ENCODE assay signal across 1 cellular context in the genomic region with DNA sequence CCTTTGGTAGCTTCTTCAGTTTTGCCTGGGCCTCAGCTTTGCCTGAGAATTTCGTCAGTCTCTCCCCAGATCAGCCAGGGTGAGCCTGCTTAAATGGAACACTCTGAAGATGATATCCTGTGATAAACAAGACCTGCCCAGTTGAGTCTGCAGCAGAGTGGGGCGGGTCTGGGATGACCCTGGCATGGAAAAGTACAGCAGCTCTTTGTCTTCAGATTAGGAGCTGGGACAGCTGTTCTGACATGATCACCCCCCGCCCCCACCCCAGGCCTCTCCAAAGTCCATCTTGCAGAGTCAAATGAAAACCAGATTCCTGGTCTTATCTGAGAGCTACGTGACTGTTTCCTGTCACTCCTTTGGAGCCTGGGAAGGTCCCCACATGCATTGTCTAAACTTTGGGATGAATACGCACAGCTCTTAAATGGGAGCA.
A peak's percentile ranks its signal among the peaks of the same experiment; 100 is the strongest.
TF ChIP-seq lines count a peak whose summit lies in the region.

No MANE protein-coding gene starts in this region.

TF ChIP-seq in HepG2, 621 proteins besides CTCF, POLR2A, EP300 and RAD21 (continued from another document and continues in another):
- TF ChIP-seq, protein P1, sequence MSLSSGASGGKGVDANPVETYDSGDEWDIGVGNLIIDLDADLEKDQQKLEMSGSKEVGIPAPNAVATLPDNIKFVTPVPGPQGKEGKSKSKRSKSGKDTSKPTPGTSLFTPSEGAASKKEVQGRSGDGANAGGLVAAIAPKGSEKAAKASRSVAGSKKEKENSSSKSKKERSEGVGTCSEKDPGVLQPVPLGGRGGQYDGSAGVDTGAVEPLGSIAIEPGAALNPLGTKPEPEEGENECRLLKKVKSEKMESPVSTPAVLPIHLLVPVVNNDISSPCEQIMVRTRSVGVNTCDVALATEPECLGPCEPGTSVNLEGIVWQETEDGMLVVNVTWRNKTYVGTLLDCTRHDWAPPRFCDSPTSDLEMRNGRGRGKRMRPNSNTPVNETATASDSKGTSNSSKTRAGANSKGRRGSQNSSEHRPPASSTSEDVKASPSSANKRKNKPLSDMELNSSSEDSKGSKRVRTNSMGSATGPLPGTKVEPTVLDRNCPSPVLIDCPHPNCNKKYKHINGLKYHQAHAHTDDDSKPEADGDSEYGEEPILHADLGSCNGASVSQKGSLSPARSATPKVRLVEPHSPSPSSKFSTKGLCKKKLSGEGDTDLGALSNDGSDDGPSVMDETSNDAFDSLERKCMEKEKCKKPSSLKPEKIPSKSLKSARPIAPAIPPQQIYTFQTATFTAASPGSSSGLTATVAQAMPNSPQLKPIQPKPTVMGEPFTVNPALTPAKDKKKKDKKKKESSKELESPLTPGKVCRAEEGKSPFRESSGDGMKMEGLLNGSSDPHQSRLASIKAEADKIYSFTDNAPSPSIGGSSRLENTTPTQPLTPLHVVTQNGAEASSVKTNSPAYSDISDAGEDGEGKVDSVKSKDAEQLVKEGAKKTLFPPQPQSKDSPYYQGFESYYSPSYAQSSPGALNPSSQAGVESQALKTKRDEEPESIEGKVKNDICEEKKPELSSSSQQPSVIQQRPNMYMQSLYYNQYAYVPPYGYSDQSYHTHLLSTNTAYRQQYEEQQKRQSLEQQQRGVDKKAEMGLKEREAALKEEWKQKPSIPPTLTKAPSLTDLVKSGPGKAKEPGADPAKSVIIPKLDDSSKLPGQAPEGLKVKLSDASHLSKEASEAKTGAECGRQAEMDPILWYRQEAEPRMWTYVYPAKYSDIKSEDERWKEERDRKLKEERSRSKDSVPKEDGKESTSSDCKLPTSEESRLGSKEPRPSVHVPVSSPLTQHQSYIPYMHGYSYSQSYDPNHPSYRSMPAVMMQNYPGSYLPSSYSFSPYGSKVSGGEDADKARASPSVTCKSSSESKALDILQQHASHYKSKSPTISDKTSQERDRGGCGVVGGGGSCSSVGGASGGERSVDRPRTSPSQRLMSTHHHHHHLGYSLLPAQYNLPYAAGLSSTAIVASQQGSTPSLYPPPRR (CRISPR knock-in tag; IDR thresholded peaks at IDR 0.05; ENCODE audit: borderline replicate concordance): no peak; the same call in 1 of the 2 replicates
- TF ChIP-seq, protein P2, sequence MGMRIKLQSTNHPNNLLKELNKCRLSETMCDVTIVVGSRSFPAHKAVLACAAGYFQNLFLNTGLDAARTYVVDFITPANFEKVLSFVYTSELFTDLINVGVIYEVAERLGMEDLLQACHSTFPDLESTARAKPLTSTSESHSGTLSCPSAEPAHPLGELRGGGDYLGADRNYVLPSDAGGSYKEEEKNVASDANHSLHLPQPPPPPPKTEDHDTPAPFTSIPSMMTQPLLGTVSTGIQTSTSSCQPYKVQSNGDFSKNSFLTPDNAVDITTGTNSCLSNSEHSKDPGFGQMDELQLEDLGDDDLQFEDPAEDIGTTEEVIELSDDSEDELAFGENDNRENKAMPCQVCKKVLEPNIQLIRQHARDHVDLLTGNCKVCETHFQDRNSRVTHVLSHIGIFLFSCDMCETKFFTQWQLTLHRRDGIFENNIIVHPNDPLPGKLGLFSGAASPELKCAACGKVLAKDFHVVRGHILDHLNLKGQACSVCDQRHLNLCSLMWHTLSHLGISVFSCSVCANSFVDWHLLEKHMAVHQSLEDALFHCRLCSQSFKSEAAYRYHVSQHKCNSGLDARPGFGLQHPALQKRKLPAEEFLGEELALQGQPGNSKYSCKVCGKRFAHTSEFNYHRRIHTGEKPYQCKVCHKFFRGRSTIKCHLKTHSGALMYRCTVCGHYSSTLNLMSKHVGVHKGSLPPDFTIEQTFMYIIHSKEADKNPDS (CRISPR knock-in tag; IDR thresholded peaks at IDR 0.05): no peak
- no peak for TF ChIP-seq MBNL3 (CRISPR knock-in tag; conservative IDR thresholded peaks at IDR 0.05)
- TF ChIP-seq MTF2 (CRISPR knock-in tag; IDR thresholded peaks at IDR 0.05; ENCODE audit: borderline replicate concordance): 0 out of 2 replicates have a peak, but pooled peaks have one; percentile 48
- TF ChIP-seq, protein P3, sequence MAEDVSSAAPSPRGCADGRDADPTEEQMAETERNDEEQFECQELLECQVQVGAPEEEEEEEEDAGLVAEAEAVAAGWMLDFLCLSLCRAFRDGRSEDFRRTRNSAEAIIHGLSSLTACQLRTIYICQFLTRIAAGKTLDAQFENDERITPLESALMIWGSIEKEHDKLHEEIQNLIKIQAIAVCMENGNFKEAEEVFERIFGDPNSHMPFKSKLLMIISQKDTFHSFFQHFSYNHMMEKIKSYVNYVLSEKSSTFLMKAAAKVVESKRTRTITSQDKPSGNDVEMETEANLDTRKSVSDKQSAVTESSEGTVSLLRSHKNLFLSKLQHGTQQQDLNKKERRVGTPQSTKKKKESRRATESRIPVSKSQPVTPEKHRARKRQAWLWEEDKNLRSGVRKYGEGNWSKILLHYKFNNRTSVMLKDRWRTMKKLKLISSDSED (CRISPR knock-in tag; IDR thresholded peaks at IDR 0.05): no peak
- no peak for TF ChIP-seq TMF1 (CRISPR knock-in tag; IDR thresholded peaks at IDR 0.05; ENCODE audit: low read depth)
- no peak for TF ChIP-seq BRCA1 (CRISPR knock-in tag; IDR thresholded peaks at IDR 0.05)
- no peak for TF ChIP-seq NFIB (CRISPR knock-in tag; IDR thresholded peaks at IDR 0.05; ENCODE audit: borderline replicate concordance)
- no peak for TF ChIP-seq RORA (CRISPR knock-in tag; IDR thresholded peaks at IDR 0.05)
- TF ChIP-seq ZNF720 (CRISPR knock-in tag; IDR thresholded peaks at IDR 0.05): no peak
- no peak for TF ChIP-seq HES4 (CRISPR knock-in tag; IDR thresholded peaks at IDR 0.05; ENCODE audit: borderline replicate concordance)
- peak; percentile 70; the same call in 1 of the 2 replicates for TF ChIP-seq GFI1 (CRISPR knock-in tag; IDR thresholded peaks at IDR 0.05; ENCODE audit: borderline replicate concordance)
- TF ChIP-seq NKX3-1 (CRISPR knock-in tag; IDR thresholded peaks at IDR 0.05): no peak
- TF ChIP-seq ZNF33B (CRISPR knock-in tag; IDR thresholded peaks at IDR 0.05): no peak
- no peak for TF ChIP-seq ZFP36L2 (CRISPR knock-in tag; IDR thresholded peaks at IDR 0.05)
- peak; percentile 69; the same call in 1 of the 2 replicates for TF ChIP-seq HIVEP1 (CRISPR knock-in tag; IDR thresholded peaks at IDR 0.05)
- TF ChIP-seq ZNF567 (CRISPR knock-in tag; IDR thresholded peaks at IDR 0.05; ENCODE audit: borderline replicate concordance): no peak; the same call in 1 of the 2 replicates
- peak; percentile 28 for TF ChIP-seq ASH2L (IDR thresholded peaks at IDR 0.05; ENCODE audit: insufficient read length, low read depth, low read length)
- TF ChIP-seq, protein P4, sequence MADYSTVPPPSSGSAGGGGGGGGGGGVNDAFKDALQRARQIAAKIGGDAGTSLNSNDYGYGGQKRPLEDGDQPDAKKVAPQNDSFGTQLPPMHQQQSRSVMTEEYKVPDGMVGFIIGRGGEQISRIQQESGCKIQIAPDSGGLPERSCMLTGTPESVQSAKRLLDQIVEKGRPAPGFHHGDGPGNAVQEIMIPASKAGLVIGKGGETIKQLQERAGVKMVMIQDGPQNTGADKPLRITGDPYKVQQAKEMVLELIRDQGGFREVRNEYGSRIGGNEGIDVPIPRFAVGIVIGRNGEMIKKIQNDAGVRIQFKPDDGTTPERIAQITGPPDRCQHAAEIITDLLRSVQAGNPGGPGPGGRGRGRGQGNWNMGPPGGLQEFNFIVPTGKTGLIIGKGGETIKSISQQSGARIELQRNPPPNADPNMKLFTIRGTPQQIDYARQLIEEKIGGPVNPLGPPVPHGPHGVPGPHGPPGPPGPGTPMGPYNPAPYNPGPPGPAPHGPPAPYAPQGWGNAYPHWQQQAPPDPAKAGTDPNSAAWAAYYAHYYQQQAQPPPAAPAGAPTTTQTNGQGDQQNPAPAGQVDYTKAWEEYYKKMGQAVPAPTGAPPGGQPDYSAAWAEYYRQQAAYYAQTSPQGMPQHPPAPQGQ (CRISPR knock-in tag; IDR thresholded peaks at IDR 0.05; ENCODE audit: borderline replicate concordance): no peak
- TF ChIP-seq, protein P5, sequence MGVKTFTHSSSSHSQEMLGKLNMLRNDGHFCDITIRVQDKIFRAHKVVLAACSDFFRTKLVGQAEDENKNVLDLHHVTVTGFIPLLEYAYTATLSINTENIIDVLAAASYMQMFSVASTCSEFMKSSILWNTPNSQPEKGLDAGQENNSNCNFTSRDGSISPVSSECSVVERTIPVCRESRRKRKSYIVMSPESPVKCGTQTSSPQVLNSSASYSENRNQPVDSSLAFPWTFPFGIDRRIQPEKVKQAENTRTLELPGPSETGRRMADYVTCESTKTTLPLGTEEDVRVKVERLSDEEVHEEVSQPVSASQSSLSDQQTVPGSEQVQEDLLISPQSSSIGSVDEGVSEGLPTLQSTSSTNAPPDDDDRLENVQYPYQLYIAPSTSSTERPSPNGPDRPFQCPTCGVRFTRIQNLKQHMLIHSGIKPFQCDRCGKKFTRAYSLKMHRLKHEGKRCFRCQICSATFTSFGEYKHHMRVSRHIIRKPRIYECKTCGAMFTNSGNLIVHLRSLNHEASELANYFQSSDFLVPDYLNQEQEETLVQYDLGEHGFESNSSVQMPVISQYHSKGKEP (CRISPR knock-in tag; IDR thresholded peaks at IDR 0.05): no peak
- no peak for TF ChIP-seq TBL1XR1 (IDR thresholded peaks at IDR 0.05; ENCODE audit: borderline replicate concordance, low read length, partially characterized antibody)
- TF ChIP-seq SETDB1 (CRISPR knock-in tag; IDR thresholded peaks at IDR 0.05; ENCODE audit: borderline replicate concordance): no peak
- TF ChIP-seq, protein P6, sequence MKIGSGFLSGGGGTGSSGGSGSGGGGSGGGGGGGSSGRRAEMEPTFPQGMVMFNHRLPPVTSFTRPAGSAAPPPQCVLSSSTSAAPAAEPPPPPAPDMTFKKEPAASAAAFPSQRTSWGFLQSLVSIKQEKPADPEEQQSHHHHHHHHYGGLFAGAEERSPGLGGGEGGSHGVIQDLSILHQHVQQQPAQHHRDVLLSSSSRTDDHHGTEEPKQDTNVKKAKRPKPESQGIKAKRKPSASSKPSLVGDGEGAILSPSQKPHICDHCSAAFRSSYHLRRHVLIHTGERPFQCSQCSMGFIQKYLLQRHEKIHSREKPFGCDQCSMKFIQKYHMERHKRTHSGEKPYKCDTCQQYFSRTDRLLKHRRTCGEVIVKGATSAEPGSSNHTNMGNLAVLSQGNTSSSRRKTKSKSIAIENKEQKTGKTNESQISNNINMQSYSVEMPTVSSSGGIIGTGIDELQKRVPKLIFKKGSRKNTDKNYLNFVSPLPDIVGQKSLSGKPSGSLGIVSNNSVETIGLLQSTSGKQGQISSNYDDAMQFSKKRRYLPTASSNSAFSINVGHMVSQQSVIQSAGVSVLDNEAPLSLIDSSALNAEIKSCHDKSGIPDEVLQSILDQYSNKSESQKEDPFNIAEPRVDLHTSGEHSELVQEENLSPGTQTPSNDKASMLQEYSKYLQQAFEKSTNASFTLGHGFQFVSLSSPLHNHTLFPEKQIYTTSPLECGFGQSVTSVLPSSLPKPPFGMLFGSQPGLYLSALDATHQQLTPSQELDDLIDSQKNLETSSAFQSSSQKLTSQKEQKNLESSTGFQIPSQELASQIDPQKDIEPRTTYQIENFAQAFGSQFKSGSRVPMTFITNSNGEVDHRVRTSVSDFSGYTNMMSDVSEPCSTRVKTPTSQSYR (CRISPR knock-in tag; IDR thresholded peaks at IDR 0.05; ENCODE audit: borderline replicate concordance): peak; percentile 85; the same call in 1 of the 2 replicates
- TF ChIP-seq, protein P7, sequence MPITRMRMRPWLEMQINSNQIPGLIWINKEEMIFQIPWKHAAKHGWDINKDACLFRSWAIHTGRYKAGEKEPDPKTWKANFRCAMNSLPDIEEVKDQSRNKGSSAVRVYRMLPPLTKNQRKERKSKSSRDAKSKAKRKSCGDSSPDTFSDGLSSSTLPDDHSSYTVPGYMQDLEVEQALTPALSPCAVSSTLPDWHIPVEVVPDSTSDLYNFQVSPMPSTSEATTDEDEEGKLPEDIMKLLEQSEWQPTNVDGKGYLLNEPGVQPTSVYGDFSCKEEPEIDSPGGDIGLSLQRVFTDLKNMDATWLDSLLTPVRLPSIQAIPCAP (CRISPR knock-in tag; IDR thresholded peaks at IDR 0.05; ENCODE audit: low read depth): no peak
- TF ChIP-seq ZSCAN22 (CRISPR knock-in tag; IDR thresholded peaks at IDR 0.05): no peak
- peak; percentile 73 for TF ChIP-seq HNF4A (CRISPR knock-in tag; IDR thresholded peaks at IDR 0.05)
- TF ChIP-seq ZNF501 (CRISPR knock-in tag; IDR thresholded peaks at IDR 0.05): no peak
- TF ChIP-seq, protein P8, sequence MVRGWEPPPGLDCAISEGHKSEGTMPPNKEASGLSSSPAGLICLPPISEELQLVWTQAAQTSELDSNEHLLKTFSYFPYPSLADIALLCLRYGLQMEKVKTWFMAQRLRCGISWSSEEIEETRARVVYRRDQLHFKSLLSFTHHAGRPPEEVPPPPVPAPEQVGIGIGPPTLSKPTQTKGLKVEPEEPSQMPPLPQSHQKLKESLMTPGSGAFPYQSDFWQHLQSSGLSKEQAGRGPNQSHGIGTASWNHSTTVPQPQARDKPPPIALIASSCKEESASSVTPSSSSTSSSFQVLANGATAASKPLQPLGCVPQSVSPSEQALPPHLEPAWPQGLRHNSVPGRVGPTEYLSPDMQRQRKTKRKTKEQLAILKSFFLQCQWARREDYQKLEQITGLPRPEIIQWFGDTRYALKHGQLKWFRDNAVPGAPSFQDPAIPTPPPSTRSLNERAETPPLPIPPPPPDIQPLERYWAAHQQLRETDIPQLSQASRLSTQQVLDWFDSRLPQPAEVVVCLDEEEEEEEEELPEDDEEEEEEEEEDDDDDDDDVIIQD (CRISPR knock-in tag; IDR thresholded peaks at IDR 0.05; ENCODE audit: low read depth): peak; percentile 87; the same call in 1 of the 2 replicates
- peak; percentile 64 for TF ChIP-seq CEBPG (CRISPR knock-in tag; IDR thresholded peaks at IDR 0.05)
- TF ChIP-seq ZMYM3 (CRISPR knock-in tag; IDR thresholded peaks at IDR 0.05): no peak
- no peak for TF ChIP-seq IKZF1 (IDR thresholded peaks at IDR 0.05)
- TF ChIP-seq ATF7 (IDR thresholded peaks at IDR 0.05): no peak
- no peak for TF ChIP-seq ATF7 (CRISPR knock-in tag; IDR thresholded peaks at IDR 0.05)
- no peak for TF ChIP-seq SRSF4 (IDR thresholded peaks at IDR 0.05; ENCODE audit: low read depth, low read length, poor library complexity, severe bottlenecking)
- TF ChIP-seq TSC22D2 (CRISPR knock-in tag; IDR thresholded peaks at IDR 0.05; ENCODE audit: borderline replicate concordance): no peak
- no peak for TF ChIP-seq ZSCAN20 (CRISPR knock-in tag; IDR thresholded peaks at IDR 0.05; ENCODE audit: borderline replicate concordance)
- no peak for TF ChIP-seq JARID2 (CRISPR knock-in tag; IDR thresholded peaks at IDR 0.05; ENCODE audit: insufficient replicate concordance)
- TF ChIP-seq, protein P9, sequence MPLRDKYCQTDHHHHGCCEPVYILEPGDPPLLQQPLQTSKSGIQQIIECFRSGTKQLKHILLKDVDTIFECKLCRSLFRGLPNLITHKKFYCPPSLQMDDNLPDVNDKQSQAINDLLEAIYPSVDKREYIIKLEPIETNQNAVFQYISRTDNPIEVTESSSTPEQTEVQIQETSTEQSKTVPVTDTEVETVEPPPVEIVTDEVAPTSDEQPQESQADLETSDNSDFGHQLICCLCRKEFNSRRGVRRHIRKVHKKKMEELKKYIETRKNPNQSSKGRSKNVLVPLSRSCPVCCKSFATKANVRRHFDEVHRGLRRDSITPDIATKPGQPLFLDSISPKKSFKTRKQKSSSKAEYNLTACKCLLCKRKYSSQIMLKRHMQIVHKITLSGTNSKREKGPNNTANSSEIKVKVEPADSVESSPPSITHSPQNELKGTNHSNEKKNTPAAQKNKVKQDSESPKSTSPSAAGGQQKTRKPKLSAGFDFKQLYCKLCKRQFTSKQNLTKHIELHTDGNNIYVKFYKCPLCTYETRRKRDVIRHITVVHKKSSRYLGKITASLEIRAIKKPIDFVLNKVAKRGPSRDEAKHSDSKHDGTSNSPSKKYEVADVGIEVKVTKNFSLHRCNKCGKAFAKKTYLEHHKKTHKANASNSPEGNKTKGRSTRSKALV (CRISPR knock-in tag; IDR thresholded peaks at IDR 0.05): 0 out of 2 replicates have a peak, but pooled peaks have one; percentile 40
- no peak for TF ChIP-seq KAT7 (CRISPR knock-in tag; IDR thresholded peaks at IDR 0.05; ENCODE audit: borderline replicate concordance)
- no peak for TF ChIP-seq ZSCAN30 (CRISPR knock-in tag; IDR thresholded peaks at IDR 0.05)
- peak; percentile 81; the same call in 1 of the 2 replicates for TF ChIP-seq TBX2 (CRISPR knock-in tag; IDR thresholded peaks at IDR 0.05; ENCODE audit: borderline replicate concordance)
- peak; percentile 64; the same call in 1 of the 2 replicates for TF ChIP-seq ZFP37 (CRISPR knock-in tag; IDR thresholded peaks at IDR 0.05; ENCODE audit: borderline replicate concordance)
